In genomic region chr11:35412285-35412684, GRCh38 we compare ENCODE assay signal across 11 cellular contexts. TPM values are rescaled to one million over a fixed set of nuclear protein-coding genes. Genes with fewer than 3 reads are reported as not detected.
DNase-seq lines count a peak whose midpoint lies in the region; ATAC-seq and TF ChIP-seq lines count a peak whose summit lies in the region.
"Had no signal": no experiment of that assay in that cellular context is flagged by ENCODE, and none has a peak within 500 bp of the region (broad histone marks: within the 10 kb centered on the region; RNA-seq: fewer than 3 reads in every experiment).

No MANE protein-coding gene starts in this region.

- DNase-seq in ACHN (peak; percentile 7), NCI-H82 (lab: John Stamatoyannopoulos, UW) (peak; percentile 68), fibroblast of lung (ENCODE audit: low read depth in 2 of 2) (peak in 1 of 2 donors; percentile 3), colonic mucosa (no peak), T-helper 1 cell (no peak), MG63 (no peak)
- DNase-seq: activated naive CD8-positive, alpha-beta T cell treated with anti-CD3 and anti-CD28 coated beads, Interleukin-2, amount 10 ng/mL, durations not matched to agents 7 days and 5 days; NCI-H2107; stimulated activated naive CD4-positive, alpha-beta T cell treated with Interleukin-2 at 50 U/mL for 16 hours had no signal

- no peaks in the 10 kb centered on the region for H3K36me3 ChIP-seq in fibroblast of lung (ENCODE audit: control insufficient read depth, insufficient read depth, low read length)
- no peaks in the 10 kb centered on the region for H3K36me3 ChIP-seq in colonic mucosa
- no peaks in the 10 kb centered on the region for H3K36me3 ChIP-seq in MG63

- ATAC-seq in GM21723 (IDR thresholded peaks at IDR 0.05; ENCODE audit: unreplicated experiment): no peak

- H3K4me3 ChIP-seq in GM12875 (ENCODE audit: low read depth, low read length) (no peak overlapping the region), fibroblast of lung (replicated peaks in 1 of 4; ENCODE audit: control extremely low read depth in 1 of 4, insufficient read depth in 1 of 4, low read depth in 3 of 4, low read length in 4 of 4) (no peak overlapping the region), colonic mucosa (no peak overlapping the region), MG63 (no peak overlapping the region)

- H2AFZ ChIP-seq in fibroblast of lung (ENCODE audit: low read length): no peak overlapping the region

- H3K4me1 ChIP-seq in fibroblast of lung (ENCODE audit: control insufficient read depth, extremely low read depth, insufficient read depth, low read length): no peaks in the 10 kb centered on the region
- no peaks in the 10 kb centered on the region for H3K4me1 ChIP-seq in colonic mucosa

- H3K9ac ChIP-seq in fibroblast of lung (ENCODE audit: insufficient read depth, low read length) (no peak overlapping the region), colonic mucosa (ENCODE audit: low read depth in 2 of 2, low read length in 2 of 2) (no peak overlapping the region)

- H4K20me1 ChIP-seq in fibroblast of lung (ENCODE audit: control insufficient read depth, extremely low read depth, insufficient read depth, low read length): no peaks in the 10 kb centered on the region

- in situ Hi-C loops in ACHN (cut with HindIII; ENCODE audit: low pct_ligation_motif_present, low pct_unique_long_range_greater_than_20kb, low sequenced_read_pairs): no loop called here

- no peak overlapping the region for H3K4me2 ChIP-seq in fibroblast of lung (ENCODE audit: extremely low read depth, insufficient read depth, low read length)

- H3K27ac ChIP-seq in fibroblast of lung (ENCODE audit: insufficient read depth, low read length) (no peak overlapping the region), colonic mucosa (no peak overlapping the region)

- H3K79me2 ChIP-seq in fibroblast of lung (ENCODE audit: control insufficient read depth, insufficient read depth, low read length): no peaks in the 10 kb centered on the region

- H3K27me3 ChIP-seq in fibroblast of lung (ENCODE audit: control insufficient read depth, insufficient read depth, low read length) (peaks cover 7% of the 10 kb centered on the region), colonic mucosa (peaks cover 10% of the 10 kb centered on the region), MG63 (peaks cover 29% of the 10 kb centered on the region)

- peak; percentile 43 for TF ChIP-seq CTCF in GM12875 (IDR thresholded peaks at IDR 0.05; ENCODE audit: borderline replicate concordance, insufficient read depth, low read depth, low read length)
- TF ChIP-seq CTCF in fibroblast of lung (conservative IDR thresholded peaks at IDR 0.05 in 1 of 2, IDR thresholded peaks at IDR 0.05 in 1 of 2; ENCODE audit: low read depth in 1 of 2, low read length in 2 of 2): peak; percentile 30 to 60
- TF ChIP-seq CTCF in colonic mucosa (IDR thresholded peaks at IDR 0.05): no peak

- intact Hi-C loops in colonic mucosa (cut with DNase I): no loop called here

- H3K9me3 ChIP-seq in fibroblast of lung (ENCODE audit: control insufficient read depth, insufficient read depth, low read depth, low read length) (no peaks in the 10 kb centered on the region), colonic mucosa (no peaks in the 10 kb centered on the region), MG63 (no peaks in the 10 kb centered on the region)

RNA-seq across cellular contexts. Expression of gene SLC1A2, which starts 7.1 kb away (rescaled TPM):
- total RNA-seq in fibroblast of lung: 2.1 and 7.6 TPM in 2 replicates
- 1.2 and 1.3 TPM in 2 replicates for polyA plus RNA-seq in fibroblast of lung
- 0.77 and 0.89 TPM in 2 replicates for polyA plus RNA-seq in fibroblast of lung (2012)
- polyA minus RNA-seq in fibroblast of lung (ENCODE audit: low replicate concordance): 3.7 and 24.9 TPM in 2 replicates
- under 1 TPM; 0.10 to 0.13 TPM for total RNA-seq in colonic mucosa
- 0.57 TPM in 1 of 2 replicates, not detected in the other for total RNA-seq in MG63 (2014; rRNA removed; shearing (Covaris generic); ENCODE audit: low replicate concordance)
- total RNA-seq: activated naive CD8-positive, alpha-beta T cell treated with anti-CD3 and anti-CD28 coated beads, Interleukin-2, amount 10 ng/mL, durations not matched to agents 7 days and 5 days had no signal

Comparison
In these comparisons a context has a peak if more than half of its experiments do, and no peak if none do; other contexts are left out.
1. DNase-seq: peak in ACHN (single experiment) and NCI-H82 (single experiment); none in colonic mucosa (single experiment), T-helper 1 cell (0 of 5) and MG63 (single experiment).